ENCODE assay signal across 1 cellular context in the genomic region with DNA sequence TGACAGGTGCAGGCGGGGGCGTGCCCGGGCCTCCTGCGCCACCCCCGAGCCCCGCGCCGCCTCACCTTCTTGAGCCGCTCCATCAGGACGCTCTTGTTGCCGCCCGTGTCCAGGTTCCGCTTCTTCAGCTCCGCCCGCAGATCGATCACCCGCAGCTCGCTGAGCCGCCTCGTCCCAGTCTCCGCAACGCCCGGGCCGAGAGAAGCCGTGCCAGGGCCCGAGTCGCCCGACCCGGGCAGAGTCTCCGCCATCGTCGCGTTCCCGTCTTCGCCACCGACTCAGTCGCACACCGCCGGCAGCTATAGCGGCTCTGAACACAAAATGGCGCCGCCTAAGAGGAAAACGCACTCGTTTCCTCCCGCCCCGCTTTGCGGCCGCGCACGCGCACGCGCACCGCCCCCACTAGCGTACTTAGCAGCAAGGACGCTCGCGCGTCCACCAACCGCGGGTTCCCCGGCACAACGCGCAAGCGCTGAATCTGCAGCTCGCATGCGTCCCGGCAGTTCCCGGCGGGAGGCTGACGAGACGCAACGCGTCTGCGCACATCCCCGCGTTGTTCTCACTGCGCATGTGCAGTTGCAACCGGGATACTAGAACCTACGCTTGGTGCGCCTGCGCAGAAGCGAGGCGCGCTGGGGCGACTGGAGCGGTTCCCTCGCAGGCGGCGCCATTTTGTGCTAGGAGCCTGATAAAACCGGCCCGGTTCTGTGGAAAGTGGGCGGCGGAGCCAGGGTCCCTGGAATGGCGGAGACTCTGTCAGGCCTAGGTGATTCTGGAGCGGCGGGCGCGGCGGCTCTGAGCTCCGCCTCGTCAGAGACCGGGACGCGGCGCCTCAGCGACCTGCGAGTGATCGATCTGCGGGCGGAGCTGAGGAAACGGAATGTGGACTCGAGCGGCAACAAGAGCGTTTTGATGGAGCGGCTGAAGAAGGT.
TF ChIP-seq lines count a peak whose summit lies in the region.

TSS of gene SAFB (plus strand) at position 619 of the 932 bp plus-strand sequence. CDS start at position 742, 123 bp downstream.
TSS of gene SAFB2 (minus strand) at position 312 of the 932 bp plus-strand sequence. CDS start at position 251, 61 bp downstream.

TF ChIP-seq in HepG2, 621 proteins besides CTCF, POLR2A, EP300 and RAD21 (continues in another document):
- TF ChIP-seq ESRRA (CRISPR knock-in tag; IDR thresholded peaks at IDR 0.05; ENCODE audit: low read depth), result peak; percentile 10; the same call in 1 of the 2 replicates
- TF ChIP-seq NFYC (CRISPR knock-in tag; IDR thresholded peaks at IDR 0.05), result peak; percentile 62
- peak; percentile 16; the same call in 1 of the 2 replicates for TF ChIP-seq RXRB (CRISPR knock-in tag; IDR thresholded peaks at IDR 0.05; ENCODE audit: borderline replicate concordance)
- no peak for TF ChIP-seq TGIF2 (CRISPR knock-in tag; IDR thresholded peaks at IDR 0.05)
- 0 out of 2 replicates have a peak, but pooled peaks have one; percentile 51 for TF ChIP-seq ZNF580 (CRISPR knock-in tag; IDR thresholded peaks at IDR 0.05; ENCODE audit: borderline replicate concordance, low read depth)
- peak; percentile 74; the same call in 1 of the 2 replicates for TF ChIP-seq TOPORS (CRISPR knock-in tag; IDR thresholded peaks at IDR 0.05)
- TF ChIP-seq MATR3 (CRISPR knock-in tag; IDR thresholded peaks at IDR 0.05), result no peak
- peak; percentile 31; the same call in 1 of the 2 replicates for TF ChIP-seq DPF2 (CRISPR knock-in tag; IDR thresholded peaks at IDR 0.05; ENCODE audit: borderline replicate concordance, low read depth)
- TF ChIP-seq, protein P1, sequence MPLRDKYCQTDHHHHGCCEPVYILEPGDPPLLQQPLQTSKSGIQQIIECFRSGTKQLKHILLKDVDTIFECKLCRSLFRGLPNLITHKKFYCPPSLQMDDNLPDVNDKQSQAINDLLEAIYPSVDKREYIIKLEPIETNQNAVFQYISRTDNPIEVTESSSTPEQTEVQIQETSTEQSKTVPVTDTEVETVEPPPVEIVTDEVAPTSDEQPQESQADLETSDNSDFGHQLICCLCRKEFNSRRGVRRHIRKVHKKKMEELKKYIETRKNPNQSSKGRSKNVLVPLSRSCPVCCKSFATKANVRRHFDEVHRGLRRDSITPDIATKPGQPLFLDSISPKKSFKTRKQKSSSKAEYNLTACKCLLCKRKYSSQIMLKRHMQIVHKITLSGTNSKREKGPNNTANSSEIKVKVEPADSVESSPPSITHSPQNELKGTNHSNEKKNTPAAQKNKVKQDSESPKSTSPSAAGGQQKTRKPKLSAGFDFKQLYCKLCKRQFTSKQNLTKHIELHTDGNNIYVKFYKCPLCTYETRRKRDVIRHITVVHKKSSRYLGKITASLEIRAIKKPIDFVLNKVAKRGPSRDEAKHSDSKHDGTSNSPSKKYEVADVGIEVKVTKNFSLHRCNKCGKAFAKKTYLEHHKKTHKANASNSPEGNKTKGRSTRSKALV (CRISPR knock-in tag; IDR thresholded peaks at IDR 0.05), result peak; percentile 90; the same call in 1 of the 2 replicates
- peak; percentile 50; the same call in 1 of the 2 replicates for TF ChIP-seq ZNF224 (CRISPR knock-in tag; IDR thresholded peaks at IDR 0.05)
- peak; percentile 66; the same call in 1 of the 2 replicates for TF ChIP-seq SMYD3 (CRISPR knock-in tag; IDR thresholded peaks at IDR 0.05)
- peak; percentile 55; the same call in 1 of the 2 replicates for TF ChIP-seq MEF2D (CRISPR knock-in tag; IDR thresholded peaks at IDR 0.05)
- TF ChIP-seq, protein P2, sequence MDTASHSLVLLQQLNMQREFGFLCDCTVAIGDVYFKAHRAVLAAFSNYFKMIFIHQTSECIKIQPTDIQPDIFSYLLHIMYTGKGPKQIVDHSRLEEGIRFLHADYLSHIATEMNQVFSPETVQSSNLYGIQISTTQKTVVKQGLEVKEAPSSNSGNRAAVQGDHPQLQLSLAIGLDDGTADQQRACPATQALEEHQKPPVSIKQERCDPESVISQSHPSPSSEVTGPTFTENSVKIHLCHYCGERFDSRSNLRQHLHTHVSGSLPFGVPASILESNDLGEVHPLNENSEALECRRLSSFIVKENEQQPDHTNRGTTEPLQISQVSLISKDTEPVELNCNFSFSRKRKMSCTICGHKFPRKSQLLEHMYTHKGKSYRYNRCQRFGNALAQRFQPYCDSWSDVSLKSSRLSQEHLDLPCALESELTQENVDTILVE (CRISPR knock-in tag; IDR thresholded peaks at IDR 0.05), result peak; percentile 83
- TF ChIP-seq, protein P3, sequence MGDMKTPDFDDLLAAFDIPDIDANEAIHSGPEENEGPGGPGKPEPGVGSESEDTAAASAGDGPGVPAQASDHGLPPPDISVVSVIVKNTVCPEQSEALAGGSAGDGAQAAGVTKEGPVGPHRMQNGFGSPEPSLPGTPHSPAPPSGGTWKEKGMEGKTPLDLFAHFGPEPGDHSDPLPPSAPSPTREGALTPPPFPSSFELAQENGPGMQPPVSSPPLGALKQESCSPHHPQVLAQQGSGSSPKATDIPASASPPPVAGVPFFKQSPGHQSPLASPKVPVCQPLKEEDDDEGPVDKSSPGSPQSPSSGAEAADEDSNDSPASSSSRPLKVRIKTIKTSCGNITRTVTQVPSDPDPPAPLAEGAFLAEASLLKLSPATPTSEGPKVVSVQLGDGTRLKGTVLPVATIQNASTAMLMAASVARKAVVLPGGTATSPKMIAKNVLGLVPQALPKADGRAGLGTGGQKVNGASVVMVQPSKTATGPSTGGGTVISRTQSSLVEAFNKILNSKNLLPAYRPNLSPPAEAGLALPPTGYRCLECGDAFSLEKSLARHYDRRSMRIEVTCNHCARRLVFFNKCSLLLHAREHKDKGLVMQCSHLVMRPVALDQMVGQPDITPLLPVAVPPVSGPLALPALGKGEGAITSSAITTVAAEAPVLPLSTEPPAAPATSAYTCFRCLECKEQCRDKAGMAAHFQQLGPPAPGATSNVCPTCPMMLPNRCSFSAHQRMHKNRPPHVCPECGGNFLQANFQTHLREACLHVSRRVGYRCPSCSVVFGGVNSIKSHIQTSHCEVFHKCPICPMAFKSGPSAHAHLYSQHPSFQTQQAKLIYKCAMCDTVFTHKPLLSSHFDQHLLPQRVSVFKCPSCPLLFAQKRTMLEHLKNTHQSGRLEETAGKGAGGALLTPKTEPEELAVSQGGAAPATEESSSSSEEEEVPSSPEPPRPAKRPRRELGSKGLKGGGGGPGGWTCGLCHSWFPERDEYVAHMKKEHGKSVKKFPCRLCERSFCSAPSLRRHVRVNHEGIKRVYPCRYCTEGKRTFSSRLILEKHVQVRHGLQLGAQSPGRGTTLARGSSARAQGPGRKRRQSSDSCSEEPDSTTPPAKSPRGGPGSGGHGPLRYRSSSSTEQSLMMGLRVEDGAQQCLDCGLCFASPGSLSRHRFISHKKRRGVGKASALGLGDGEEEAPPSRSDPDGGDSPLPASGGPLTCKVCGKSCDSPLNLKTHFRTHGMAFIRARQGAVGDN (CRISPR knock-in tag; IDR thresholded peaks at IDR 0.05), result peak; percentile 83
- TF ChIP-seq, protein P4, sequence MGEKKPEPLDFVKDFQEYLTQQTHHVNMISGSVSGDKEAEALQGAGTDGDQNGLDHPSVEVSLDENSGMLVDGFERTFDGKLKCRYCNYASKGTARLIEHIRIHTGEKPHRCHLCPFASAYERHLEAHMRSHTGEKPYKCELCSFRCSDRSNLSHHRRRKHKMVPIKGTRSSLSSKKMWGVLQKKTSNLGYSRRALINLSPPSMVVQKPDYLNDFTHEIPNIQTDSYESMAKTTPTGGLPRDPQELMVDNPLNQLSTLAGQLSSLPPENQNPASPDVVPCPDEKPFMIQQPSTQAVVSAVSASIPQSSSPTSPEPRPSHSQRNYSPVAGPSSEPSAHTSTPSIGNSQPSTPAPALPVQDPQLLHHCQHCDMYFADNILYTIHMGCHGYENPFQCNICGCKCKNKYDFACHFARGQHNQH (CRISPR knock-in tag; IDR thresholded peaks at IDR 0.05), result peak; percentile 73
- TF ChIP-seq, protein P5, sequence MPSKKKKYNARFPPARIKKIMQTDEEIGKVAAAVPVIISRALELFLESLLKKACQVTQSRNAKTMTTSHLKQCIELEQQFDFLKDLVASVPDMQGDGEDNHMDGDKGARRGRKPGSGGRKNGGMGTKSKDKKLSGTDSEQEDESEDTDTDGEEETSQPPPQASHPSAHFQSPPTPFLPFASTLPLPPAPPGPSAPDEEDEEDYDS (CRISPR knock-in tag; IDR thresholded peaks at IDR 0.05), result peak; percentile 94
- TF ChIP-seq SALL1 (CRISPR knock-in tag; IDR thresholded peaks at IDR 0.05), result peak; percentile 66
- no peak; the same call in 1 of the 2 replicates for TF ChIP-seq ZNF20 (CRISPR knock-in tag; IDR thresholded peaks at IDR 0.05)
- TF ChIP-seq ZNF18 (CRISPR knock-in tag; IDR thresholded peaks at IDR 0.05; ENCODE audit: insufficient replicate concordance), result no peak
- TF ChIP-seq SRF (IDR thresholded peaks at IDR 0.05; ENCODE audit: low read depth, low read length), result no peak
- TF ChIP-seq, protein P6, sequence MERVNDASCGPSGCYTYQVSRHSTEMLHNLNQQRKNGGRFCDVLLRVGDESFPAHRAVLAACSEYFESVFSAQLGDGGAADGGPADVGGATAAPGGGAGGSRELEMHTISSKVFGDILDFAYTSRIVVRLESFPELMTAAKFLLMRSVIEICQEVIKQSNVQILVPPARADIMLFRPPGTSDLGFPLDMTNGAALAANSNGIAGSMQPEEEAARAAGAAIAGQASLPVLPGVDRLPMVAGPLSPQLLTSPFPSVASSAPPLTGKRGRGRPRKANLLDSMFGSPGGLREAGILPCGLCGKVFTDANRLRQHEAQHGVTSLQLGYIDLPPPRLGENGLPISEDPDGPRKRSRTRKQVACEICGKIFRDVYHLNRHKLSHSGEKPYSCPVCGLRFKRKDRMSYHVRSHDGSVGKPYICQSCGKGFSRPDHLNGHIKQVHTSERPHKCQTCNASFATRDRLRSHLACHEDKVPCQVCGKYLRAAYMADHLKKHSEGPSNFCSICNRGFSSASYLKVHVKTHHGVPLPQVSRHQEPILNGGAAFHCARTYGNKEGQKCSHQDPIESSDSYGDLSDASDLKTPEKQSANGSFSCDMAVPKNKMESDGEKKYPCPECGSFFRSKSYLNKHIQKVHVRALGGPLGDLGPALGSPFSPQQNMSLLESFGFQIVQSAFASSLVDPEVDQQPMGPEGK (CRISPR knock-in tag; IDR thresholded peaks at IDR 0.05), result peak; percentile 26; the same call in 1 of the 2 replicates
- peak; percentile 32; the same call in 1 of the 2 replicates for TF ChIP-seq HNF4A (CRISPR knock-in tag; IDR thresholded peaks at IDR 0.05)
- TF ChIP-seq DNMT3B (CRISPR knock-in tag; conservative IDR thresholded peaks at IDR 0.05), result 0 out of 2 replicates have a peak, but pooled peaks have one; percentile 18
- TF ChIP-seq GLI4 (CRISPR knock-in tag; IDR thresholded peaks at IDR 0.05; ENCODE audit: borderline replicate concordance), result no peak
- peak; percentile 73 for TF ChIP-seq ZNF724P (CRISPR knock-in tag; IDR thresholded peaks at IDR 0.05; ENCODE audit: borderline replicate concordance)
- 0 out of 2 replicates have a peak, but pooled peaks have one; percentile 44 for TF ChIP-seq SNAPC4 (CRISPR knock-in tag; IDR thresholded peaks at IDR 0.05)
- TF ChIP-seq ZNF263 (CRISPR knock-in tag; IDR thresholded peaks at IDR 0.05), result 0 out of 2 replicates have a peak, but pooled peaks have one; percentile 42
- TF ChIP-seq E2F1 (CRISPR knock-in tag; IDR thresholded peaks at IDR 0.05), result peak; percentile 96
- TF ChIP-seq ELF4 (CRISPR knock-in tag; IDR thresholded peaks at IDR 0.05; ENCODE audit: borderline replicate concordance), result peak; percentile 84; the same call in 1 of the 2 replicates
- TF ChIP-seq HDAC2 (CRISPR knock-in tag; IDR thresholded peaks at IDR 0.05), result peak; percentile 58; the same call in 1 of the 2 replicates
- no peak for TF ChIP-seq ZNF101 (CRISPR knock-in tag; IDR thresholded peaks at IDR 0.05; ENCODE audit: borderline replicate concordance, low read depth)
